Comparison of ENCODE assay signal across 23 cellular contexts in genomic region chr6:45928721-45929305, GRCh38.
"Had no signal": no experiment of that assay in that cellular context is flagged by ENCODE, and none has a peak within 500 bp of the region (broad histone marks: within the 10 kb centered on the region; RNA-seq: fewer than 3 reads in every experiment).

No MANE protein-coding gene starts in this region.

- H3K36me3 Mint-ChIP-seq: immature natural killer cell; natural killer cell; neural progenitor cell; stimulated activated naive B cell treated with anti-CD40 and anti-IgM and Interleukin-4, amounts not matched to agents 10 μg/mL and 1 μg/mL and 100 μg/mL, for 72 hours had no signal

- H3K4me3 ChIP-seq: dorsolateral prefrontal cortex, lower lobe of right lung, neural progenitor cell, ovary, psoas muscle, sigmoid colon, spleen, thoracic aorta, tibial nerve, upper lobe of left lung had no signal

- H3K4me3 Mint-ChIP-seq: immature natural killer cell; natural killer cell; neural progenitor cell; stimulated activated naive B cell treated with anti-CD40 and anti-IgM and Interleukin-4, amounts not matched to agents 10 μg/mL and 1 μg/mL and 100 μg/mL, for 72 hours; stimulated activated naive CD8-positive, alpha-beta T cell treated with anti-CD3 and anti-CD28 coated beads, Interleukin-15, Interleukin-2, amounts not matched to agents 100 ng/mL and 50 ng/mL, for 24 hours had no signal

- H3K27me3 Mint-ChIP-seq: stimulated activated naive CD8-positive, alpha-beta T cell treated with anti-CD3 and anti-CD28 coated beads, Interleukin-15, Interleukin-2, amounts not matched to agents 100 ng/mL and 50 ng/mL, for 24 hours had no signal

- H3K9me3 Mint-ChIP-seq: immature natural killer cell; natural killer cell; neural progenitor cell; stimulated activated naive B cell treated with anti-CD40 and anti-IgM and Interleukin-4, amounts not matched to agents 10 μg/mL and 1 μg/mL and 100 μg/mL, for 72 hours; stimulated activated naive CD8-positive, alpha-beta T cell treated with anti-CD3 and anti-CD28 coated beads, Interleukin-15, Interleukin-2, amounts not matched to agents 100 ng/mL and 50 ng/mL, for 24 hours had no signal

- H3K27ac Mint-ChIP-seq: immature natural killer cell; natural killer cell; neural progenitor cell; stimulated activated naive B cell treated with anti-CD40 and anti-IgM and Interleukin-4, amounts not matched to agents 10 μg/mL and 1 μg/mL and 100 μg/mL, for 72 hours; stimulated activated naive CD8-positive, alpha-beta T cell treated with anti-CD3 and anti-CD28 coated beads, Interleukin-15, Interleukin-2, amounts not matched to agents 100 ng/mL and 50 ng/mL, for 24 hours had no signal

- H3K4me1 ChIP-seq: sigmoid colon had no signal

- H3K36me3 ChIP-seq: lower lobe of right lung, neural progenitor cell, ovary, sigmoid colon, thoracic aorta, tibial nerve, upper lobe of left lung had no signal

- ATAC-seq: left colon; left ventricle myocardium superior; lower lobe of right lung; natural killer cell; psoas muscle; right cardiac atrium; stimulated activated naive B cell treated with anti-CD40 and anti-IgM and Interleukin-4, amounts not matched to agents 10 μg/mL and 1 μg/mL and 100 μg/mL, for 72 hours had no signal

- H3K9me3 ChIP-seq: lower lobe of right lung, ovary, psoas muscle, sigmoid colon, spleen, thoracic aorta, tibial nerve, upper lobe of left lung had no signal

- H3K4me1 Mint-ChIP-seq: immature natural killer cell; stimulated activated naive B cell treated with anti-CD40 and anti-IgM and Interleukin-4, amounts not matched to agents 10 μg/mL and 1 μg/mL and 100 μg/mL, for 72 hours had no signal

- H3K9ac ChIP-seq: neural progenitor cell had no signal

- H3K27me3 ChIP-seq: dorsolateral prefrontal cortex, ovary, sigmoid colon, tibial nerve, upper lobe of left lung had no signal

- H3K27ac ChIP-seq: dorsolateral prefrontal cortex, lower lobe of right lung, ovary, psoas muscle, sigmoid colon, thoracic aorta, tibial nerve, upper lobe of left lung had no signal

- DNase-seq: dorsolateral prefrontal cortex; effector CD4-positive, alpha-beta T cell; hypothalamus; immature natural killer cell; kidney glomerular epithelial cell; left colon; left ventricle myocardium superior; lower lobe of right lung; natural killer cell; nucleus accumbens; ovary; posterior cingulate gyrus; psoas muscle; right cardiac atrium; sigmoid colon; spleen; stimulated activated CD4-positive, alpha-beta T cell treated with anti-CD3 and anti-CD28 coated beads, Interleukin-2, amount 100 ng/mL, for 48 hours; stimulated activated naive B cell treated with anti-CD40 and anti-IgM and Interleukin-4, amounts not matched to agents 10 μg/mL and 1 μg/mL and 100 μg/mL, for 72 hours had no signal
